Comparison of ENCODE assay signal across 20 cellular contexts in the genomic region with DNA sequence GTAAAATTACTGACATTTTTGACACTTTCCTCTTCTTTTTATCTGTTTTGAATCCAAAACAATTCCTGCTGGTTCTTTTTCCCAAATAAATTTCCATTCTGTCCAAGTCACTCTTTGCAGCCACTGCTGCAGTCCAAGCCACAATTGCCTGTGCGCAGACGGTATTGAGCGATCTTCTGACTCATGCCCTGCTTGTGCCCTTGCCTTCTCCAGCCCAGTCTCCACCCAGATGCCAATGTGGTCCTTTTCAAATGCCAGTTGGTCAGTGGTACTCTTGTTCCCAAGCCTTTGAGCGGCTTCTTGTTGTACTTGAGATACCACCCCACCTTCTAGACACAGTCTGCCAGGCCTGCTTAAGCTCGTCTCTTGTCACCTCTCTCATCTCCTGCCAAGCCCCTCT.
DNase-seq lines count a peak whose midpoint lies in the region; ATAC-seq and TF ChIP-seq lines count a peak whose summit lies in the region.
"Had no signal": no experiment of that assay in that cellular context is flagged by ENCODE, and none has a peak within 500 bp of the region (broad histone marks: within the 10 kb centered on the region; RNA-seq: fewer than 3 reads in every experiment).

No MANE protein-coding gene starts in this region.

- H3K9me3 Mint-ChIP-seq in nephron progenitor cell, result no peaks in the 10 kb centered on the region
- H3K9me3 Mint-ChIP-seq: CD4-positive, CD25-positive, alpha-beta regulatory T cell; memory B cell had no signal

- no peaks in the 10 kb centered on the region for H3K27me3 Mint-ChIP-seq in nephron progenitor cell (ENCODE audit: low read depth, poor library complexity)
- H3K27me3 Mint-ChIP-seq: CD4-positive, CD25-positive, alpha-beta regulatory T cell; memory B cell had no signal

- H3K36me3 ChIP-seq in BE2C, result no peaks in the 10 kb centered on the region

- no peaks in the 10 kb centered on the region for H3K9me3 ChIP-seq in BE2C

- ATAC-seq in GM21737 (IDR thresholded peaks at IDR 0.05; ENCODE audit: unreplicated experiment), result no peak

- peak; percentile 23 for DNase-seq in HT1080 (ENCODE audit: low read depth)
- DNase-seq in astrocyte of the hippocampus (ENCODE audit: low read depth, low spot score), result peak; percentile 71
- DNase-seq in nephron progenitor cell, result no peak
- DNase-seq in NOMO-1 treated with DMSO at 0.1 percent for 48 hours (lab: John Stamatoyannopoulos, UW; ENCODE audit: unreplicated experiment), result no peak
- no peak for DNase-seq in BE2C
- no peak for DNase-seq in NK-92 treated with Interleukin-12 subunit alpha and Interleukin-12 subunit beta, amount 100 ng/mL, for 24 hours (lab: John Stamatoyannopoulos, UW)
- DNase-seq: activated CD4-positive, alpha-beta T cell treated with anti-CD3 and anti-CD28 coated beads for 48 hours; activated naive CD4-positive, alpha-beta T cell treated with Interleukin-2 at 50 U/mL for 16 hours; CD4-positive, CD25-positive, alpha-beta regulatory T cell; effector CD4-positive, alpha-beta T cell; foreskin fibroblast; GM23248; NCI-H1105; NCI-H2029; NCI-H526; nucleus accumbens; SHP77; stimulated activated CD4-positive, alpha-beta T cell treated with anti-CD3 and anti-CD28 coated beads, Interleukin-2, amount 100 ng/mL, for 24 hours had no signal

- no peak for TF ChIP-seq CTCF in nephron progenitor cell (IDR thresholded peaks at IDR 0.05)
- TF ChIP-seq CTCF in BE2C (IDR thresholded peaks at IDR 0.05; ENCODE audit: low read depth, low read length), result no peak

- H3K4me3 ChIP-seq in BE2C (ENCODE audit: low read depth, low read length), result no peak overlapping the region
- H3K4me3 ChIP-seq: GM23248 had no signal

- peaks cover 53% of the 10 kb centered on the region for H3K4me1 Mint-ChIP-seq in nephron progenitor cell

- peaks cover 22% of the 10 kb centered on the region for H3K36me3 Mint-ChIP-seq in nephron progenitor cell (ENCODE audit: low read depth)

- H3K4me1 ChIP-seq in BE2C, result no peaks in the 10 kb centered on the region

- no peak overlapping the region for H3K4me3 Mint-ChIP-seq in nephron progenitor cell
- H3K4me3 Mint-ChIP-seq: CD4-positive, CD25-positive, alpha-beta regulatory T cell had no signal

- H3K27ac Mint-ChIP-seq in nephron progenitor cell, result peak overlapping the region; percentile 28
- H3K27ac Mint-ChIP-seq: memory B cell had no signal

- H3K27me3 ChIP-seq in BE2C, result no peaks in the 10 kb centered on the region

Comparison
In these comparisons a context has a peak if more than half of its experiments do, and no peak if none do; other contexts are left out.
1. DNase-seq: peak in HT1080 (single experiment) and astrocyte of the hippocampus (single experiment); none in nephron progenitor cell (single experiment), NOMO-1 treated with DMSO at 0.1 percent for 48 hours (single experiment), BE2C (single experiment) and NK-92 treated with Interleukin-12 subunit alpha and Interleukin-12 subunit beta, amount 100 ng/mL, for 24 hours (single experiment).